ENCODE assay signal across 9 cellular contexts in genomic region chr1:112099979-112100378, GRCh38.
"Had no signal": no experiment of that assay in that cellular context is flagged by ENCODE, and none has a peak within 500 bp of the region (broad histone marks: within the 10 kb centered on the region; RNA-seq: fewer than 3 reads in every experiment).

No MANE protein-coding gene starts in this region.

- H3K4me2 ChIP-seq: KMS-11 had no signal

- FAIRE-seq: HTR-8/SVneo had no signal

- H3K4me3 ChIP-seq: GM23248, HAP-1 had no signal

- H3K4me1 ChIP-seq: HAP-1 had no signal

- H3K27ac ChIP-seq: GM23248, KMS-11 had no signal

- H2AFZ ChIP-seq: GM23248 had no signal

- H3K36me3 ChIP-seq: HAP-1 had no signal

- H3K9me3 ChIP-seq: HAP-1 had no signal

- H3K9ac ChIP-seq: GM23248, KMS-11 had no signal

- ATAC-seq: HCT116 had no signal

- DNase-seq: GM23248, GOT3, H7, HFFc6, KBM-7 had no signal
